In the genomic region with DNA sequence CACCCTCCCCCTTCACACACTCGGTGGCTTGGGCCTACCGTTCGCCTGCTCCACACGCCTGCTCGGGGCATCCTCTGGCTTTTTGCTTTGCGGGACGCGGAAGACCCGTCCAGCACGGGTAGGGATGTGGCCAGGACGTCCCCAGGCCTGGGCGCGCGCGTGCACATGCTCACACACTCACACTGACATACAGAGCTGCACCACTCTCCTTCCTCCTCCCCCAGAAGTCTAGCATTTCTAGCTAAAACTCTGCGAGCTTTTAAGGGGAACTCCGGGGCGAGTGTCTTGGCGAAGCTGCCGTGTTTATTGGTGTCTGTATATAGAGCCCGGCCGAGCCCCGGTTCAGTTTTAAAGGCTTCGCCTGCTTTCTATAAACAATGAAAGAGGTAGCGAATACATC, we compare ENCODE assay signal across 21 cellular contexts. TPM values are rescaled to one million over a fixed set of nuclear protein-coding genes. Genes with fewer than 3 reads are reported as not detected.
DNase-seq lines count a peak whose midpoint lies in the region; ATAC-seq, FAIRE-seq and TF ChIP-seq lines count a peak whose summit lies in the region.
"Had no signal": no experiment of that assay in that cellular context is flagged by ENCODE, and none has a peak within 500 bp of the region (broad histone marks: within the 10 kb centered on the region; RNA-seq: fewer than 3 reads in every experiment).

No MANE protein-coding gene starts in this region.

- 1% methylated on average over 24 to 25 of the region's 25 CpGs for WGBS in GM23248 (ENCODE audit: low coverage in 1 of 2, low lambda C conversion rate in 2 of 2, missing lambda C conversion rate in 2 of 2), 2 experiments
- WGBS in esophagus muscularis mucosa: 3% methylated on average over 25 of the region's 25 CpGs
- 8% methylated on average over 25 of the region's 25 CpGs for WGBS in smooth muscle cell (ENCODE audit: low lambda C conversion rate)
- 42% methylated on average over 13 of the region's 25 CpGs for WGBS in HepG2 (ENCODE audit: low lambda C conversion rate)
- WGBS in small intestine, 3 donors: 3 to 8% (median 7%) methylated on average over 25 of the region's 25 CpGs

- H3K79me2 ChIP-seq in GM23248 (ENCODE audit: insufficient read depth) (peaks cover 100% of the 10 kb centered on the region), smooth muscle cell (ENCODE audit: low read depth) (no peaks in the 10 kb centered on the region), HepG2 (ENCODE audit: insufficient read depth, low read length) (no peaks in the 10 kb centered on the region)

- POLR2A ChIA-PET in HepG2 (lab: Yijun Ruan, JAX): no interaction called here

- H3K36me3 ChIP-seq in GM23248 (ENCODE audit: low read depth): no peaks in the 10 kb centered on the region
- peaks cover 0 to 12% (median 9%) of the 10 kb centered on the region in 4 donors for H3K36me3 ChIP-seq in esophagus muscularis mucosa
- no peaks in the 10 kb centered on the region for H3K36me3 ChIP-seq in smooth muscle cell (ENCODE audit: low read depth)
- H3K36me3 ChIP-seq in HepG2 (replicated peaks in 1 of 2; ENCODE audit: control insufficient read depth in 1 of 2, insufficient read depth in 2 of 2, low read length in 2 of 2): no peaks in the 10 kb centered on the region
- no peaks in the 10 kb centered on the region for H3K36me3 ChIP-seq in small intestine (ENCODE audit: control insufficient read depth in 2 of 2, insufficient read depth in 2 of 2, low read length in 2 of 2)
- H3K36me3 ChIP-seq: colonic mucosa had no signal

- H3K4me1 Mint-ChIP-seq in activated CD4-positive, alpha-beta T cell treated with anti-CD3 and anti-CD28 coated beads, Interleukin-2, amount 10 ng/mL, durations not matched to agents 24 days and 14 days: no peaks in the 10 kb centered on the region
- H3K4me1 Mint-ChIP-seq in glutamatergic neuron (ENCODE audit: low read depth, unreplicated experiment): peaks cover 10% of the 10 kb centered on the region
- H3K4me1 Mint-ChIP-seq: CD4-positive, CD25-positive, alpha-beta regulatory T cell had no signal

- H3K27ac Mint-ChIP-seq in activated CD4-positive, alpha-beta T cell treated with anti-CD3 and anti-CD28 coated beads, Interleukin-2, amount 10 ng/mL, durations not matched to agents 24 days and 14 days: no peak overlapping the region
- H3K27ac Mint-ChIP-seq in glutamatergic neuron (ENCODE audit: unreplicated experiment): no peak overlapping the region
- H3K27ac Mint-ChIP-seq: activated T-cell treated with anti-CD3 and anti-CD28 coated beads, Interleukin-2, amount 50 U/mL, for 72 hours; CD4-positive, CD25-positive, alpha-beta regulatory T cell had no signal

- H3K4me3 Mint-ChIP-seq in activated CD4-positive, alpha-beta T cell treated with anti-CD3 and anti-CD28 coated beads, Interleukin-2, amount 10 ng/mL, durations not matched to agents 24 days and 14 days: no peak overlapping the region
- H3K4me3 Mint-ChIP-seq in glutamatergic neuron (ENCODE audit: unreplicated experiment): no peak overlapping the region
- H3K4me3 Mint-ChIP-seq: activated T-cell treated with anti-CD3 and anti-CD28 coated beads, Interleukin-2, amount 50 U/mL, for 72 hours; CD4-positive, CD25-positive, alpha-beta regulatory T cell had no signal

- H3K9ac ChIP-seq in GM23248 (peak overlapping the region; percentile 95), smooth muscle cell (ENCODE audit: low read depth) (no peak overlapping the region), HepG2 (ENCODE audit: insufficient read depth, low read depth, low read length) (no peak overlapping the region)

- H3K4me1 ChIP-seq in GM23248 (ENCODE audit: insufficient read depth): peaks cover 45% of the 10 kb centered on the region
- H3K4me1 ChIP-seq in esophagus muscularis mucosa: peaks cover 24 to 70% (median 54%) of the 10 kb centered on the region in 4 donors
- peaks cover 17% of the 10 kb centered on the region for H3K4me1 ChIP-seq in smooth muscle cell (ENCODE audit: low read depth)
- no peaks in the 10 kb centered on the region for H3K4me1 ChIP-seq in HepG2 (ENCODE audit: insufficient read depth, low read length)
- no peaks in the 10 kb centered on the region for H3K4me1 ChIP-seq in small intestine (ENCODE audit: control insufficient read depth in 2 of 2, insufficient read depth in 1 of 2, low read depth in 1 of 2, low read length in 1 of 2)
- H3K4me1 ChIP-seq: colonic mucosa had no signal

- CTCF ChIA-PET in HepG2 (lab: Yijun Ruan, JAX; ENCODE audit: low intra/inter-chr PET ratio, low total read pairs): no interaction called here

- peaks cover 88% of the 10 kb centered on the region for H3K27me3 Mint-ChIP-seq in activated CD4-positive, alpha-beta T cell treated with anti-CD3 and anti-CD28 coated beads, Interleukin-2, amount 10 ng/mL, durations not matched to agents 24 days and 14 days
- peaks cover 66% of the 10 kb centered on the region for H3K27me3 Mint-ChIP-seq in glutamatergic neuron (ENCODE audit: unreplicated experiment)

- no peaks in the 10 kb centered on the region for H3K27me3 ChIP-seq in GM23248 (replicated peaks; ENCODE audit: insufficient read depth)
- H3K27me3 ChIP-seq in esophagus muscularis mucosa: peaks cover 0 to 29% (median 2%) of the 10 kb centered on the region in 4 donors
- peaks cover 100% of the 10 kb centered on the region for H3K27me3 ChIP-seq in smooth muscle cell (ENCODE audit: low read depth)
- H3K27me3 ChIP-seq in HepG2 (ENCODE audit: control insufficient read depth in 1 of 2, insufficient read depth in 2 of 2, low read length in 2 of 2): peaks cover 8 to 87% of the 10 kb centered on the region in 2 experiments
- H3K27me3 ChIP-seq in small intestine (ENCODE audit: control insufficient read depth in 2 of 2, insufficient read depth in 2 of 2, low read length in 2 of 2): peaks cover 28 to 69% of the 10 kb centered on the region in 2 donors

- TF ChIP-seq POLR2A in esophagus muscularis mucosa (IDR thresholded peaks at IDR 0.05; ENCODE audit: low read depth): no peak
- TF ChIP-seq POLR2A in HepG2 (IDR thresholded peaks at IDR 0.05; ENCODE audit: insufficient read depth in 1 of 2, low read depth in 2 of 2, low read length in 2 of 2): no peak

- TF ChIP-seq CTCF in esophagus muscularis mucosa (IDR thresholded peaks at IDR 0.05) (no peak), smooth muscle cell (IDR thresholded peaks at IDR 0.05; ENCODE audit: borderline replicate concordance, insufficient read depth, poor library complexity, severe bottlenecking) (no peak), HepG2 (CRISPR knock-in tag; IDR thresholded peaks at IDR 0.05) (no peak), glutamatergic neuron (IDR thresholded peaks at IDR 0.05; ENCODE audit: partially characterized antibody, unreplicated experiment) (no peak)

- H3K27ac ChIP-seq in GM23248: peak overlapping the region; percentile 95
- H3K27ac ChIP-seq in esophagus muscularis mucosa (replicated peaks in 1 of 4): peak overlapping the region; percentile 90 to 95 (median 92)
- H3K27ac ChIP-seq in smooth muscle cell (ENCODE audit: low read depth): no peak overlapping the region
- H3K27ac ChIP-seq in HepG2 (ENCODE audit: extremely low read length, insufficient read depth, low read length): no peak overlapping the region
- no peak overlapping the region for H3K27ac ChIP-seq in small intestine (ENCODE audit: low read depth in 1 of 2, low read length in 1 of 2)
- H3K27ac ChIP-seq: colonic mucosa, PC-9 had no signal

- H3K4me2 ChIP-seq in GM23248 (ENCODE audit: unreplicated experiment) (peak overlapping the region; percentile 99), smooth muscle cell (peak overlapping the region; percentile 63), HepG2 (ENCODE audit: low read depth, low read length) (no peak overlapping the region)
- H3K4me2 ChIP-seq: PC-9 had no signal

- H3K9me3 ChIP-seq in GM23248 (ENCODE audit: low read depth) (no peaks in the 10 kb centered on the region), esophagus muscularis mucosa (no peaks in the 10 kb centered on the region), smooth muscle cell (replicated peaks; ENCODE audit: low read depth) (no peaks in the 10 kb centered on the region), HepG2 (ENCODE audit: low read length) (no peaks in the 10 kb centered on the region), small intestine (ENCODE audit: control insufficient read depth, low read depth) (no peaks in the 10 kb centered on the region)
- H3K9me3 ChIP-seq: colonic mucosa had no signal

- H3K9me3 Mint-ChIP-seq in activated CD4-positive, alpha-beta T cell treated with anti-CD3 and anti-CD28 coated beads, Interleukin-2, amount 10 ng/mL, durations not matched to agents 24 days and 14 days: no peaks in the 10 kb centered on the region
- H3K9me3 Mint-ChIP-seq in glutamatergic neuron (ENCODE audit: unreplicated experiment): peaks cover 18% of the 10 kb centered on the region
- H3K9me3 Mint-ChIP-seq: activated T-cell treated with anti-CD3 and anti-CD28 coated beads, Interleukin-2, amount 50 U/mL, for 72 hours had no signal

- H3F3A ChIP-seq in GM23248 (ENCODE audit: insufficient read depth) (peaks cover 26% of the 10 kb centered on the region), smooth muscle cell (ENCODE audit: low read depth) (no peaks in the 10 kb centered on the region)

- H3K4me3 ChIP-seq in GM23248 (peak overlapping the region; percentile 91), esophagus muscularis mucosa (peak overlapping the region; percentile 34 to 70 (median 60)), smooth muscle cell (peak overlapping the region; percentile 31), HepG2 (replicated peaks in 1 of 3; ENCODE audit: insufficient read depth in 1 of 3, low read depth in 2 of 3, low read length in 3 of 3) (no peak overlapping the region), small intestine (ENCODE audit: low read depth in 1 of 2, low read length in 2 of 2) (no peak overlapping the region)
- H3K4me3 ChIP-seq: colonic mucosa, PC-9 had no signal

- TF ChIP-seq RAD21 in HepG2 (CRISPR knock-in tag; IDR thresholded peaks at IDR 0.05): no peak

- ATAC-seq in HepG2: no peak
- ATAC-seq: activated T-cell treated with anti-CD3 and anti-CD28 coated beads, Interleukin-2, amount 50 U/mL, for 72 hours; esophagus mucosa had no signal

- DNase-seq in GM23248: peak; percentile 95
- no peak for DNase-seq in esophagus muscularis mucosa (ENCODE audit: extremely low spot score)
- DNase-seq in islet precursor cell: peak; percentile 68
- DNase-seq in smooth muscle cell (lab: John Stamatoyannopoulos, UW; ENCODE audit: unreplicated experiment): no peak
- no peak for DNase-seq in HepG2 (ENCODE audit: low spot score)
- DNase-seq in activated CD4-positive, alpha-beta T cell treated with anti-CD3 and anti-CD28 coated beads, Interleukin-2, amount 10 ng/mL, durations not matched to agents 24 days and 14 days: no peak
- no peak for DNase-seq in small intestine
- DNase-seq in glutamatergic neuron: no peak
- DNase-seq: activated CD4-positive, CD25-positive, alpha-beta regulatory T cell treated with anti-CD3 and anti-CD28 coated beads, Interleukin-2, amount 50 U/mL, for 72 hours; activated T-cell treated with anti-CD3 and anti-CD28 coated beads, Interleukin-2, amount 50 U/mL, for 72 hours; CD4-positive, CD25-positive, alpha-beta regulatory T cell; colonic mucosa; KG1; NCI-H146; NCI-H446; PC-9; stimulated activated CD4-positive, alpha-beta T cell treated with anti-CD3 and anti-CD28 coated beads, Interleukin-4, amount 100 ng/mL, for 1 hour had no signal

- no peak for FAIRE-seq in HepG2 (lab: Jason Lieb, UNC)
- no peak for FAIRE-seq in small intestine (lab: Jason Lieb, UNC)
- FAIRE-seq: G401.6, GM19239 had no signal

- H3K36me3 Mint-ChIP-seq in activated CD4-positive, alpha-beta T cell treated with anti-CD3 and anti-CD28 coated beads, Interleukin-2, amount 10 ng/mL, durations not matched to agents 24 days and 14 days (ENCODE audit: low read depth): peaks cover 2% of the 10 kb centered on the region
- no peaks in the 10 kb centered on the region for H3K36me3 Mint-ChIP-seq in glutamatergic neuron (ENCODE audit: unreplicated experiment)

- H2AFZ ChIP-seq in GM23248 (peak overlapping the region; percentile 47; the same call in 1 of the 2 replicates), smooth muscle cell (ENCODE audit: low read depth) (no peak overlapping the region), HepG2 (ENCODE audit: low read length) (no peak overlapping the region)
- H2AFZ ChIP-seq: PC-9 had no signal

- in situ Hi-C loops in GM23248 (cut with MboI) (loop anchor here (10.0 kb wide), 1 partner anchor 74 kb away; no protein-coding TSS in a partner anchor), HepG2 (cut with HindIII; ENCODE audit: extremely low pct_ligation_motif_present, low pct_unique_long_range_greater_than_20kb) (no loop called here)

- no TSS peak for BruUV-seq in HepG2 (replicated peaks; lab: Mats Ljungman, UMichigan)

- H3K9me2 ChIP-seq in GM23248 (ENCODE audit: insufficient read depth): no peaks in the 10 kb centered on the region

- no peak for TF ChIP-seq EP300 in esophagus muscularis mucosa (IDR thresholded peaks at IDR 0.05)
- no peak for TF ChIP-seq EP300 in HepG2 (IDR thresholded peaks at IDR 0.05; ENCODE audit: low read depth in 2 of 2, low read length in 2 of 2)
- no peak for TF ChIP-seq EP300 in HepG2 (CRISPR knock-in tag; IDR thresholded peaks at IDR 0.05; ENCODE audit: borderline replicate concordance)

- no peaks in the 10 kb centered on the region for H4K20me1 ChIP-seq in GM23248 (ENCODE audit: insufficient read depth)
- H4K20me1 ChIP-seq in smooth muscle cell (ENCODE audit: low read depth): no peaks in the 10 kb centered on the region
- no peaks in the 10 kb centered on the region for H4K20me1 ChIP-seq in HepG2 (ENCODE audit: insufficient read depth, low read length)

- intact Hi-C loops in esophagus muscularis mucosa (cut with DNase I) (no loop called here), HepG2 (cut with micrococcal nuclease; ENCODE audit: unreplicated experiment) (no loop called here)
- intact Hi-C loops in activated CD4-positive, alpha-beta T cell treated with anti-CD3 and anti-CD28 coated beads, Interleukin-2, amount 10 ng/mL, durations not matched to agents 24 days and 14 days (cut with micrococcal nuclease): loop anchor here (5.0 kb wide), 2 partner anchors 281 to 296 kb away; a partner anchor contains a TSS

RNA-seq across cellular contexts. Expression of a gene that starts 5.0 kb away (rescaled TPM):
- 23.9 and 30.0 TPM in 2 replicates for total RNA-seq in GM23248 (2014; rRNA removed; shearing (Covaris generic))
- polyA plus RNA-seq in GM23248 (2016; fragmentation: Nextera tagmentation; extraction: Ambion mirVana): 24.5 and 27.5 TPM in 2 replicates
- total RNA-seq in esophagus muscularis mucosa: 10 to 100 TPM; 20.4 to 34.5 (median 26.2) TPM
- total RNA-seq in smooth muscle cell: not detected in 2 replicates
- 0.05 TPM in 1 of 2 replicates, not detected in the other for polyA plus RNA-seq in smooth muscle cell
- not detected in 2 replicates for total RNA-seq in HepG2 (2016; rRNA removed; fragmentation: Illumina TruSeq; extraction: Trizol)
- total RNA-seq in HepG2 (2016; cell fraction: cytosol; rRNA removed; fragmentation: Illumina TruSeq; extraction: Trizol; ENCODE audit: low read depth): not detected in 2 replicates
- total RNA-seq in HepG2 (2016; cell fraction: insoluble cytoplasmic fraction; rRNA removed; fragmentation: Illumina TruSeq; extraction: Trizol): not detected in 2 replicates
- not detected in 2 replicates for total RNA-seq in HepG2 (2016; cell fraction: membrane; rRNA removed; fragmentation: Illumina TruSeq; extraction: Trizol)
- total RNA-seq in HepG2 (2016; cell fraction: nucleus; rRNA removed; fragmentation: Illumina TruSeq; extraction: Trizol): not detected in 2 replicates
- polyA plus RNA-seq in HepG2 (2011; rRNA removed): not detected in 2 replicates
- polyA plus RNA-seq in HepG2 (2011; cell fraction: cytosol; rRNA removed): not detected in 2 replicates
- polyA plus RNA-seq in HepG2 (2011; cell fraction: nucleus; rRNA removed): not detected in 2 replicates
- polyA plus RNA-seq in HepG2 (2012): not detected in 2 replicates
- not detected in 2 replicates for polyA plus RNA-seq in HepG2 (2016; cell fraction: cytosol; fragmentation: Illumina TruSeq; extraction: Trizol; ENCODE audit: low read depth)
- polyA plus RNA-seq in HepG2 (2016; cell fraction: insoluble cytoplasmic fraction; fragmentation: Illumina TruSeq; extraction: Trizol; ENCODE audit: low read depth): not detected in 2 replicates
- polyA plus RNA-seq in HepG2 (2016; cell fraction: membrane; fragmentation: Illumina TruSeq; extraction: Trizol; ENCODE audit: low read depth): not detected in 2 replicates
- polyA plus RNA-seq in HepG2 (2016; cell fraction: nucleus; fragmentation: Illumina TruSeq; extraction: Trizol; ENCODE audit: insufficient read depth, low read depth): not detected in 2 replicates
- not detected in 2 replicates for polyA minus RNA-seq in HepG2 (2011; rRNA and poly(A)+ RNA removed; ENCODE audit: low replicate concordance)
- not detected in 2 replicates for polyA minus RNA-seq in HepG2 (2011; cell fraction: cytosol; rRNA and poly(A)+ RNA removed)
- polyA minus RNA-seq in HepG2 (2011; cell fraction: nucleus; rRNA and poly(A)+ RNA removed): not detected in 2 replicates
- not detected in 2 replicates for total RNA-seq in activated CD4-positive, alpha-beta T cell treated with anti-CD3 and anti-CD28 coated beads, Interleukin-2, amount 10 ng/mL, durations not matched to agents 24 days and 14 days
- not detected for polyA plus RNA-seq in small intestine
- total RNA-seq in glutamatergic neuron (ENCODE audit: unreplicated experiment): not detected
- total RNA-seq: activated T-cell treated with anti-CD3 and anti-CD28 coated beads, Interleukin-2, amount 50 U/mL, for 72 hours; CD4-positive, CD25-positive, alpha-beta regulatory T cell; colonic mucosa; PC-9; pulmonary artery endothelial cell had no signal
- polyA plus RNA-seq: CD4-positive, CD25-positive, alpha-beta regulatory T cell had no signal

Comparison
In these comparisons a context has a peak if more than half of its experiments do, and no peak if none do; other contexts are left out.
1. DNase-seq: peak in GM23248 (single experiment) and islet precursor cell (single experiment); none in esophagus muscularis mucosa (single experiment), smooth muscle cell (single experiment), HepG2 (single experiment), activated CD4-positive, alpha-beta T cell treated with anti-CD3 and anti-CD28 coated beads, Interleukin-2, amount 10 ng/mL, durations not matched to agents 24 days and 14 days (single experiment), small intestine (single experiment) and glutamatergic neuron (single experiment).
2. H3K27ac ChIP-seq: peak in GM23248 (single experiment) and esophagus muscularis mucosa (4 of 4); none in smooth muscle cell (single experiment), HepG2 (single experiment) and small intestine (0 of 2).
3. H3K4me3 ChIP-seq: peak in GM23248 (single experiment), esophagus muscularis mucosa (4 of 4) and smooth muscle cell (single experiment); none in HepG2 (0 of 3) and small intestine (0 of 2).
4. RNA of a gene that starts 5.0 kb away (total RNA-seq): 20.4 to 34.5 TPM in esophagus muscularis mucosa and 23.9 to 30.0 TPM in GM23248; not detected in smooth muscle cell, not detected in HepG2, not detected in activated CD4-positive, alpha-beta T cell treated with anti-CD3 and anti-CD28 coated beads, Interleukin-2, amount 10 ng/mL, durations not matched to agents 24 days and 14 days and not detected in glutamatergic neuron (single experiment); every median in the first group is over 10 times any median in the second.